Comparison of ENCODE assay signal across 8 cellular contexts in the genomic region with DNA sequence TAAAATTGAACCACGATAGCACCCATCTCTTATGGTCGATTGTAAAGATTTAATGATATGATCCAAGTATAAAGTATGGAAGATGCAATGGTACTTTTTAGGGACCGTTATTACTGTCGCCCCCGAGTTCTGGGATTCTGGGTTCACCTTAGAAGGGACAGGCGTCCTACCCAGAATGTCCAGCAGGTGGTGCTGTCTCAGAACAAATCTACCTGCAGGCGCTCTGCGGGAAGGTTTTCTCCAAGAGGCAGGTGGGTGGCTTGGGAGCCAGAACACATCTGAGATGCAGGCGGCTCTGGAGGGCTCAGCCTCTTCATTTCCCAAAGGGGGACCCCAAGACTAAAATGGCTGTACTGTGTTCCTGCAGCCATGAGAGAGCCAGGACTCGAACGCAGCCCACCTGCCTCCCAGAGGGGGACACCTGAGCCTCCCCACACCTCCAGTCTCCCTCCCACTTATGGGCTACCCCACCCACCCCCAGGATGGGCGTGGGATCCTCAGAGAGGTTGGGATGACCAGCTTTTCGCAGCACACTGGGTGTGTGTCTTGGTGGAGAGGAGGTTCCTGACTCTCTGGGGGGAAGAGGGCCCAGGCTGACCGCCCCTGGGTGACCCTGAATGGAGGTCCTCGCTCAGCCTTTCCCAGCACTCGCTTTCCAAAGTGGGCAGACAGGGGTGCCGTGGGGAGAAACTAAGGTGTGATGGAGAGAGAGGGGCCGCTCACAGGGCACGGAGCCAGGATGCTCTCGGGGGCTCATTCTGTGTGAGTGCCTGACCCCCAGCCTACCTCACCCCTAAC. TPM values are rescaled to one million over a fixed set of nuclear protein-coding genes. Genes with fewer than 3 reads are reported as not detected.
DNase-seq lines count a peak whose midpoint lies in the region; ATAC-seq, FAIRE-seq and TF ChIP-seq lines count a peak whose summit lies in the region.

No MANE protein-coding gene starts in this region.

- 41% methylated on average over 20 of the region's 20 CpGs for WGBS in prostate gland

- no peaks in the 10 kb centered on the region for H3K4me1 ChIP-seq in prostate gland (replicated peaks)

- TF ChIP-seq POLR2A in prostate gland (IDR thresholded peaks at IDR 0.05): no peak

- ATAC-seq in Right ventricle myocardium superior (ENCODE audit: poor library complexity): peak; percentile 56
- ATAC-seq in GM18858 (IDR thresholded peaks at IDR 0.05; ENCODE audit: unreplicated experiment): no peak

- H3K27ac ChIP-seq in prostate gland: no peak overlapping the region

- no peaks in the 10 kb centered on the region for H3K36me3 ChIP-seq in prostate gland

- H3K9me3 ChIP-seq in prostate gland: no peaks in the 10 kb centered on the region

- TF ChIP-seq CTCF in prostate gland (IDR thresholded peaks at IDR 0.05): peak; percentile 81 to 91 (median 84)

- FAIRE-seq in HTR-8/SVneo (lab: Jason Lieb, UNC): peak; percentile 44

- DNase-seq in COLO668 (lab: John Stamatoyannopoulos, UW; ENCODE audit: unreplicated experiment): peak; percentile 72
- peak; percentile 74 for DNase-seq in HTR-8/SVneo (ENCODE audit: insufficient read length, low spot score)
- DNase-seq in RPMI8226: peak; percentile 80
- peak; percentile 26 to 79 (median 69) for DNase-seq in activated naive CD4-positive, alpha-beta T cell (lab: John Stamatoyannopoulos, UW)
- DNase-seq in Right ventricle myocardium superior: peak; percentile 81
- peak; percentile 68 for DNase-seq in prostate gland (ENCODE audit: low spot score)
- DNase-seq in 8988T: no peak

- H3K27me3 ChIP-seq in prostate gland (replicated peaks; ENCODE audit: insufficient read depth): no peaks in the 10 kb centered on the region

- intact Hi-C loops in Right ventricle myocardium superior (cut with DNase I): loop anchor here (2.0 kb wide), 1 partner anchor 374 kb away; no protein-coding TSS in a partner anchor
- intact Hi-C loops in prostate gland (cut with DNase I): loop anchor here (5.0 kb wide), 1 partner anchor 248 kb away; no protein-coding TSS in a partner anchor

- H3K4me3 ChIP-seq in prostate gland: no peak overlapping the region

RNA-seq across cellular contexts. Expression of a gene that starts 28.1 kb away (rescaled TPM):
- total RNA-seq in Right ventricle myocardium superior (6.6 TPM), prostate gland (1 to 10 TPM in 1 of 2 donors, under 1 TPM in 1; 0.50 to 1.4 TPM)
